Comparison of ENCODE assay signal across 9 cellular contexts in the genomic region with DNA sequence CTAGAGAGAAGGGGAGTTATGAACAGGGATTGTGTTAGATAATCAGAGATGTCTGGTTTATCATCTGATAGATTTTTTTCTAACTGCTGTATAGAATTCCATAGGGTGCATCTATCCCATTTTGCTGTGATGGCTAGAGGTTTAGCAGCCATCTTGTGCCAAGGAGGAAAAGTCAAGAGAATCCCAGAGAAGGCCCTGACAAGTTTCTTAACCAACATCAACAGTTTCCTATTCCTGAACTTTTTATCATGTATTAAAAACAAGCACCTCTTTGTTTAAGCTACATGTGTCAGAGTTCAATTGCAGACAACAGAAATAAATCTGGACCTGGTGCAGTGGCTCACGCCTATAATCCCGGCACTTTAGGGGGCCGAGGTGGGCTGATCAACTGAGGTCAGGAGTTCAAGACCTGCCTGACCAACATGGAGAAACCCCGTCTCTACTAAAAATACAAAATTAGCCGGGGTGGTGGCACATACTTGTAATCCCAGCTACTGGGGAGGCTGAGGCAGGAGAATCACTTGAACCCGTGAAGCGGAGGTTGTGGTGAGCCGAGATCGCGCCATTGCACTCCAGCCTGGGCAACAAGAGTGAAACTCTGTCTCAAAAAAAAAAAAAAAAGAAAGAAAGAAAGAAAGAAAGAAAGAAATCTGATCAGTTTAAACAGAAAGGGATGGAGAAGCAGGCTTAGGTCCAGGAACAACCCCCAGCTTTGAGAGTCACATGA. TPM values are rescaled to one million over a fixed set of nuclear protein-coding genes. Genes with fewer than 3 reads are reported as not detected.
A peak's percentile ranks its signal among the peaks of the same experiment; 100 is the strongest.
DNase-seq lines count a peak whose midpoint lies in the region; TF ChIP-seq lines count a peak whose summit lies in the region.
"Not testable (repeated sequence)": the region's sequence is repeated elsewhere in the genome, so short reads cannot be mapped to it uniquely, and the experiment has no call there.
"Had no signal": no experiment of that assay in that cellular context is flagged by ENCODE, and none has a peak within 500 bp of the region (broad histone marks: within the 10 kb centered on the region; RNA-seq: fewer than 3 reads in every experiment).

No MANE protein-coding gene starts in this region.

- not testable (repeated sequence) for H3K36me3 Mint-ChIP-seq in activated CD4-positive, alpha-beta T cell treated with anti-CD3 and anti-CD28 coated beads, Interleukin-2, amount 10 ng/mL, durations not matched to agents 24 days and 14 days (ENCODE audit: low read depth); immature natural killer cell

- not testable (repeated sequence) for H3K9me3 ChIP-seq in HEK293 (ENCODE audit: control insufficient read depth, insufficient read depth, low read depth, low read length); uterus

- not testable (repeated sequence) for H3K4me1 ChIP-seq in HEK293 (ENCODE audit: control insufficient read depth, insufficient read depth, low read length); uterus

- TF ChIP-seq POLR2A in uterus (IDR thresholded peaks at IDR 0.05), result not testable (repeated sequence)

- H3K27ac Mint-ChIP-seq in activated CD4-positive, alpha-beta T cell treated with anti-CD3 and anti-CD28 coated beads, Interleukin-2, amount 10 ng/mL, durations not matched to agents 24 days and 14 days, result peak overlapping the region; percentile 85
- H3K27ac Mint-ChIP-seq in immature natural killer cell, result peak overlapping the region in 5 of 6 donors; percentile 75 to 85 (median 81)

- not testable (repeated sequence) for H3K4me3 ChIP-seq in HEK293 (ENCODE audit: low read depth, low read length); brain microvascular endothelial cell (ENCODE audit: low read depth, low read length); uterus

- in situ Hi-C loops in brain microvascular endothelial cell (cut with HindIII; ENCODE audit: low pct_ligation_motif_present, low sequenced_read_pairs), result not testable (repeated sequence)

- H3K27ac ChIP-seq in HEK293 (ENCODE audit: extremely low read depth, low read depth, low read length), result not testable (repeated sequence)
- H3K27ac ChIP-seq in brain microvascular endothelial cell (peak overlapping the region; percentile 41), uterus (peak overlapping the region; percentile 62 to 73)

- not testable (repeated sequence) for DNase-seq in activated CD4-positive, alpha-beta T cell treated with anti-CD3 and anti-CD28 coated beads, Interleukin-2, amount 10 ng/mL, durations not matched to agents 24 days and 14 days; brain microvascular endothelial cell; immature natural killer cell; uterus
- peak; percentile 56 for DNase-seq in posterior vena cava (ENCODE audit: low spot score)

- H3K27me3 ChIP-seq in brain microvascular endothelial cell (replicated peaks); uterus: not testable (repeated sequence)

- not testable (repeated sequence) for H3K27me3 Mint-ChIP-seq in activated CD4-positive, alpha-beta T cell treated with anti-CD3 and anti-CD28 coated beads, Interleukin-2, amount 10 ng/mL, durations not matched to agents 24 days and 14 days; immature natural killer cell (ENCODE audit: low read depth in 3 of 3)

- not testable (repeated sequence) for H3K9me3 Mint-ChIP-seq in activated CD4-positive, alpha-beta T cell treated with anti-CD3 and anti-CD28 coated beads, Interleukin-2, amount 10 ng/mL, durations not matched to agents 24 days and 14 days; immature natural killer cell

- H3K36me3 ChIP-seq in HEK293 (ENCODE audit: control insufficient read depth in 2 of 2, insufficient read depth in 1 of 2, low read length in 2 of 2); brain microvascular endothelial cell (replicated peaks); uterus: not testable (repeated sequence)

- intact Hi-C loops in activated CD4-positive, alpha-beta T cell treated with anti-CD3 and anti-CD28 coated beads, Interleukin-2, amount 10 ng/mL, durations not matched to agents 24 days and 14 days (cut with micrococcal nuclease); posterior vena cava (cut with DNase I); uterus (cut with DNase I; ENCODE audit: low total_unique reads): not testable (repeated sequence)

- CTCF ChIA-PET in HEK293 (lab: Yijun Ruan, JAX), result interaction anchor here (1.1 to 2.5 kb wide), 7 partner anchors 10 to 294 kb away, joined by 3 to 10 read pairs (median 3); a partner anchor contains a TSS

- H3K4me3 Mint-ChIP-seq in activated CD4-positive, alpha-beta T cell treated with anti-CD3 and anti-CD28 coated beads, Interleukin-2, amount 10 ng/mL, durations not matched to agents 24 days and 14 days, result peak overlapping the region; percentile 58
- peak overlapping the region; percentile 40 to 76 (median 60) for H3K4me3 Mint-ChIP-seq in immature natural killer cell

- TF ChIP-seq CTCF in HEK293 (tag by site-specific recombination; IDR thresholded peaks at IDR 0.05); brain microvascular endothelial cell (IDR thresholded peaks at IDR 0.05; ENCODE audit: low read depth, low read length, missing control alignments); uterus (IDR thresholded peaks at IDR 0.05): not testable (repeated sequence)

- H3K4me1 Mint-ChIP-seq in activated CD4-positive, alpha-beta T cell treated with anti-CD3 and anti-CD28 coated beads, Interleukin-2, amount 10 ng/mL, durations not matched to agents 24 days and 14 days, result peaks cover 16% of the 10 kb centered on the region
- peaks cover 7 to 14% of the 10 kb centered on the region in 2 donors for H3K4me1 Mint-ChIP-seq in immature natural killer cell

- POLR2A ChIA-PET in HEK293 (lab: Yijun Ruan, JAX), result not testable (repeated sequence)

TF ChIP-seq in HEK293, 187 proteins besides CTCF, POLR2A, EP300 and RAD21:
- peak; percentile 43 for TF ChIP-seq SETDB1 (IDR thresholded peaks at IDR 0.05; ENCODE audit: insufficient read length, low read length)

RNA-seq across cellular contexts. Expression of a gene that starts 2.4 kb away (rescaled TPM):
- total RNA-seq in activated CD4-positive, alpha-beta T cell treated with anti-CD3 and anti-CD28 coated beads, Interleukin-2, amount 10 ng/mL, durations not matched to agents 24 days and 14 days, result not detected in 2 replicates
- not detected for polyA plus RNA-seq in immature natural killer cell
- total RNA-seq in posterior vena cava (not detected), uterus (1 to 10 TPM in 1 of 4 donors, under 1 TPM in 2, not detected in 1; 0.14 to 2.9 (median 0.27) TPM)
- total RNA-seq: colonic mucosa, lung microvascular endothelial cell, SK-MEL-5 had no signal

RNA-seq across cellular contexts. Expression of a gene that starts 21.8 kb away (rescaled TPM):
- not detected in 2 replicates for total RNA-seq in activated CD4-positive, alpha-beta T cell treated with anti-CD3 and anti-CD28 coated beads, Interleukin-2, amount 10 ng/mL, durations not matched to agents 24 days and 14 days
- under 1 TPM in 1 of 3 donors, not detected in 2; 0.14 TPM for polyA plus RNA-seq in immature natural killer cell
- total RNA-seq in posterior vena cava (10 to 100 TPM; 74.4 to 95.7 TPM), uterus (100 to 1,000 TPM in 3 of 4 donors, 10 to 100 TPM in 1; 52.1 to 161 (median 127) TPM)
- total RNA-seq: SK-MEL-5 had no signal

RNA-seq across cellular contexts. Expression of a gene that starts 36.9 kb away (rescaled TPM):
- total RNA-seq in activated CD4-positive, alpha-beta T cell treated with anti-CD3 and anti-CD28 coated beads, Interleukin-2, amount 10 ng/mL, durations not matched to agents 24 days and 14 days, result 0.30 and 0.33 TPM in 2 replicates
- polyA plus RNA-seq in immature natural killer cell, result under 1 TPM in 1 of 3 donors, not detected in 2; 0.07 TPM
- 1 to 10 TPM in 1 of 2 donors, under 1 TPM in 1; 0.60 to 1.0 TPM for total RNA-seq in posterior vena cava
- 1 to 10 TPM in 2 of 4 donors, not detected in 2; 1.7 to 2.7 TPM for total RNA-seq in uterus

Comparison
In these comparisons a context has a peak if more than half of its experiments do, and no peak if none do; other contexts are left out.
1. RNA of a gene that starts 21.8 kb away (total RNA-seq): 52.1 to 161 TPM in uterus and 74.4 to 95.7 TPM in posterior vena cava; not detected in activated CD4-positive, alpha-beta T cell treated with anti-CD3 and anti-CD28 coated beads, Interleukin-2, amount 10 ng/mL, durations not matched to agents 24 days and 14 days; every median in the first group is over 10 times any median in the second.